20 cellular contexts compared by ENCODE assay signal in the genomic region with DNA sequence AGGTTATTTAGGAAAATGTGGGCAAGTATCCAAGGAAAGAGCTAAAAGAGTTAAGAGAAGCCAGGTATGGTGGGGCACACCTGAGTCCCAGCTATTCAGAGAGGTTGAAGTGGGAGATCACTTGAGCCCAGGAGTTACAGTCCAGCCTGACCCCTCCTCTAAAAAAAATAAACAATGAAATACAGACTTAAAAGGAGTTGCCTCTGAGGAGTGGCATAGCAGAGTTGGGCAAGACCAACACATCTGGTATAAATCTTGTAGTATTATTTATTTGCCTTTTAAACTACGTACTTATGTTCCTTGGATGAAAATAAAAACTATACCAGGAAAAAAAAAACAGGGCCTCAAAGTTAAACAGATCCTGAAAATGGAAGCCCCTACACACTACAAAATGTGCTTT.
"Had no signal": no experiment of that assay in that cellular context is flagged by ENCODE, and none has a peak within 500 bp of the region (broad histone marks: within the 10 kb centered on the region; RNA-seq: fewer than 3 reads in every experiment).

No MANE protein-coding gene starts in this region.

- H3K4me1 ChIP-seq: colonic mucosa, testis, tibial nerve had no signal

- H3K27me3 ChIP-seq: colonic mucosa, foreskin keratinocyte, hepatocyte, spleen, testis, tibial nerve, upper lobe of right lung had no signal

- H3K4me3 ChIP-seq: colonic mucosa, hepatocyte, spleen, testis, tibial nerve, upper lobe of right lung had no signal

- H3K36me3 ChIP-seq: colonic mucosa, spleen, tibial nerve, upper lobe of right lung had no signal

- H3K9me3 Mint-ChIP-seq: neural crest cell; stimulated activated memory B cell treated with anti-CD40 and anti-IgM and Interleukin-4, amounts not matched to agents 10 μg/mL and 1 μg/mL and 100 μg/mL, for 72 hours; stimulated activated naive CD8-positive, alpha-beta T cell treated with anti-CD3 and anti-CD28 coated beads, Interleukin-15, Interleukin-2, amounts not matched to agents 100 ng/mL and 50 ng/mL, for 24 hours had no signal

- H3K4me3 Mint-ChIP-seq: naive thymus-derived CD4-positive, alpha-beta T cell; neural crest cell; stimulated activated memory B cell treated with anti-CD40 and anti-IgM and Interleukin-4, amounts not matched to agents 10 μg/mL and 1 μg/mL and 100 μg/mL, for 72 hours; stimulated activated naive CD8-positive, alpha-beta T cell treated with anti-CD3 and anti-CD28 coated beads, Interleukin-15, Interleukin-2, amounts not matched to agents 100 ng/mL and 50 ng/mL, for 24 hours had no signal

- H3K27ac Mint-ChIP-seq: stimulated activated memory B cell treated with anti-CD40 and anti-IgM and Interleukin-4, amounts not matched to agents 10 μg/mL and 1 μg/mL and 100 μg/mL, for 72 hours; stimulated activated naive CD8-positive, alpha-beta T cell treated with anti-CD3 and anti-CD28 coated beads, Interleukin-15, Interleukin-2, amounts not matched to agents 100 ng/mL and 50 ng/mL, for 24 hours had no signal

- DNase-seq: cerebellar nuclear complex; colonic mucosa; effector CD4-positive, alpha-beta T cell; foreskin keratinocyte; mammary epithelial cell; naive thymus-derived CD4-positive, alpha-beta T cell; posterior cingulate gyrus; spleen; stimulated activated CD4-positive, alpha-beta T cell treated with anti-CD3 and anti-CD28 coated beads, Interleukin-15, amount 100 ng/mL, for 24 hours; stimulated activated CD4-positive, alpha-beta T cell treated with anti-CD3 and anti-CD28 coated beads, Interleukin-1b, Interleukin-23, amount 100 ng/mL, for 48 hours; stimulated activated CD4-positive, alpha-beta T cell treated with anti-CD3 and anti-CD28 coated beads, Interleukin-4, amount 100 ng/mL, for 24 hours; testis; upper lobe of right lung had no signal

- ATAC-seq: foreskin keratinocyte; left lobe of liver; naive thymus-derived CD4-positive, alpha-beta T cell; sciatic nerve; stimulated activated memory B cell treated with anti-CD40 and anti-IgM and Interleukin-4, amounts not matched to agents 10 μg/mL and 1 μg/mL and 100 μg/mL, for 72 hours; upper lobe of right lung had no signal

- H3K27ac ChIP-seq: colonic mucosa, foreskin keratinocyte, hepatocyte, spleen, testis, tibial nerve, upper lobe of right lung had no signal

- H3K9me3 ChIP-seq: colonic mucosa, spleen, testis, tibial nerve, upper lobe of right lung had no signal

- H3K4me2 ChIP-seq: hepatocyte had no signal

- H3K27me3 Mint-ChIP-seq: naive thymus-derived CD4-positive, alpha-beta T cell; stimulated activated memory B cell treated with anti-CD40 and anti-IgM and Interleukin-4, amounts not matched to agents 10 μg/mL and 1 μg/mL and 100 μg/mL, for 72 hours; stimulated activated naive CD8-positive, alpha-beta T cell treated with anti-CD3 and anti-CD28 coated beads, Interleukin-15, Interleukin-2, amounts not matched to agents 100 ng/mL and 50 ng/mL, for 24 hours had no signal
